Comparison of ENCODE assay signal across 18 cellular contexts in genomic region chr4:133186210-133186609, GRCh38. TPM values are rescaled to one million over a fixed set of nuclear protein-coding genes. Genes with fewer than 3 reads are reported as not detected.
"Had no signal": no experiment of that assay in that cellular context is flagged by ENCODE, and none has a peak within 500 bp of the region (broad histone marks: within the 10 kb centered on the region; RNA-seq: fewer than 3 reads in every experiment).

No MANE protein-coding gene starts in this region.

- H3K4me2 ChIP-seq: smooth muscle cell had no signal

- ATAC-seq: left lobe of liver; naive thymus-derived CD4-positive, alpha-beta T cell; stimulated activated memory B cell treated with anti-CD40 and anti-IgM and Interleukin-4, amounts not matched to agents 10 μg/mL and 1 μg/mL and 100 μg/mL, for 72 hours had no signal

- H3K9me3 ChIP-seq: sigmoid colon, testis had no signal

- H3K4me3 ChIP-seq: lung, sigmoid colon, smooth muscle cell, testis had no signal

- H3K27ac ChIP-seq: sigmoid colon, testis, VCaP had no signal

- H3K36me3 ChIP-seq: sigmoid colon had no signal

- H3K4me1 ChIP-seq: sigmoid colon, testis had no signal

- H3K27me3 ChIP-seq: sigmoid colon, testis had no signal

- DNase-seq: activated CD4-positive, alpha-beta T cell treated with anti-CD3 and anti-CD28 coated beads, Interleukin-2, amount 10 ng/mL, durations not matched to agents 7 days and 5 days; activated CD4-positive, CD25-positive, alpha-beta regulatory T cell treated with anti-CD3 and anti-CD28 coated beads, Interleukin-2, amount 50 U/mL, for 72 hours; activated gamma-delta T cell treated with Interleukin-2 at 50 U/mL for 16 hours; activated T-cell treated with anti-CD3 and anti-CD28 coated beads, Interleukin-2, amount 50 U/mL, for 1 hour; cortex of kidney; erythroblast; foreskin melanocyte; naive thymus-derived CD4-positive, alpha-beta T cell; occipital lobe; sigmoid colon; stimulated activated CD4-positive, alpha-beta T cell treated with anti-CD3 and anti-CD28 coated beads, Interleukin-15, amount 100 ng/mL, for 24 hours; testis had no signal

RNA-seq across cellular contexts. Expression of gene PCDH10, which starts 37.1 kb away (rescaled TPM):
- total RNA-seq: activated CD4-positive, alpha-beta T cell treated with anti-CD3 and anti-CD28 coated beads, Interleukin-2, amount 10 ng/mL, durations not matched to agents 7 days and 5 days; left lobe of liver; naive thymus-derived CD4-positive, alpha-beta T cell; T-helper 2 cell treated with Interferon-gamma antibody and Interleukin-4, amounts not matched to agents 100 ng/mL and 5 ng/mL, for 36 hours had no signal
- polyA plus RNA-seq: naive thymus-derived CD4-positive, alpha-beta T cell had no signal
